Comparison of ENCODE assay signal across 17 cellular contexts in the genomic region with DNA sequence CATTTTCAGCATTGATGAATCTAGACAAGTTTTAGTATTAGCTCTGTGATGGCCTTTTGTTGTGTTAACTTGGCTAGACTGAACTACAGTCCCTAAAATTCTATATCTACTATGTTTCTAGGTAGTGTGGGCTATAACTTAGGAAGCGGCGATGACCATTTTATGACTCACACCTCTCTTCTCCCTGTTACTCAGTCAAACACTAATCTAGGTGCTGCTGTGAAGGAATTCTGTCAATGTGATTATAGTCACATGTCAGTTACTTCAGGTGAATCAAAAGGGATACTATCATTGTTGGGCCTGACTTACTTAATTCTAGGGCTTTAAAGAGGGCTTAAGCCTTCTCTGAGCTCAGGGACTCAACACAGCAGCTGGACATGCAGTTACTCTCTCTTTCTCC.
DNase-seq lines count a peak whose midpoint lies in the region; ATAC-seq and TF ChIP-seq lines count a peak whose summit lies in the region.
"Had no signal": no experiment of that assay in that cellular context is flagged by ENCODE, and none has a peak within 500 bp of the region (broad histone marks: within the 10 kb centered on the region; RNA-seq: fewer than 3 reads in every experiment).

No MANE protein-coding gene starts in this region.

- no peaks in the 10 kb centered on the region for H3K4me1 ChIP-seq in RWPE2 (ENCODE audit: insufficient read depth, poor library complexity, severe bottlenecking)
- H3K4me1 ChIP-seq in prostate gland (replicated peaks): no peaks in the 10 kb centered on the region
- H3K4me1 ChIP-seq: BE2C, SJCRH30 had no signal

- H3K27me3 ChIP-seq in RWPE2 (ENCODE audit: insufficient read depth, poor library complexity, severe bottlenecking) (no peaks in the 10 kb centered on the region), prostate gland (replicated peaks; ENCODE audit: insufficient read depth) (no peaks in the 10 kb centered on the region)
- H3K27me3 ChIP-seq: BE2C, SJCRH30 had no signal

- no peaks in the 10 kb centered on the region for H3K36me3 ChIP-seq in RWPE2 (ENCODE audit: low read depth)
- no peaks in the 10 kb centered on the region for H3K36me3 ChIP-seq in prostate gland
- H3K36me3 ChIP-seq: BE2C, SJCRH30 had no signal

- H3K4me3 ChIP-seq in RWPE2 (ENCODE audit: severe bottlenecking) (no peak overlapping the region), prostate gland (no peak overlapping the region)
- H3K4me3 ChIP-seq: SJCRH30 had no signal

- WGBS in prostate gland: 100% methylated on average over 2 of the region's 2 CpGs

- peak; percentile 61 for DNase-seq in NCI-H82 (lab: John Stamatoyannopoulos, UW)
- DNase-seq in RWPE2 (ENCODE audit: low spot score): no peak
- DNase-seq in glomerular visceral epithelial cell (ENCODE audit: extremely low spot score): peak; percentile 31
- no peak for DNase-seq in NCI-H1092 treated with DMSO at 0.1 percent for 48 hours (lab: John Stamatoyannopoulos, UW)
- no peak for DNase-seq in KBM-7
- DNase-seq in prostate gland (ENCODE audit: low spot score): no peak
- DNase-seq: BE2C, DMS79, KG1, NCI-H1105, NCI-H146, NCI-H2081, NCI-H2171, NCI-H345, SJCRH30, T-cell had no signal

- TF ChIP-seq CTCF in RWPE2 (IDR thresholded peaks at IDR 0.05; ENCODE audit: poor library complexity, severe bottlenecking): no peak
- no peak for TF ChIP-seq CTCF in prostate gland (IDR thresholded peaks at IDR 0.05)

- H3K9me3 ChIP-seq in RWPE2 (ENCODE audit: severe bottlenecking) (no peaks in the 10 kb centered on the region), prostate gland (no peaks in the 10 kb centered on the region)
- H3K9me3 ChIP-seq: BE2C, SJCRH30 had no signal

- ATAC-seq in RWPE2 (ENCODE audit: low read depth) (peak; percentile 61; the same call in 2 of the 3 replicates), GM18520 (IDR thresholded peaks at IDR 0.05; ENCODE audit: unreplicated experiment) (no peak)
- ATAC-seq: T-cell had no signal

- in situ Hi-C loops in KBM-7 (cut with MboI; ENCODE audit: low pct_unique_long_range_greater_than_20kb, low sequenced_read_pairs): no loop called here

- TF ChIP-seq POLR2A in prostate gland (IDR thresholded peaks at IDR 0.05): no peak

- no peak overlapping the region for H3K27ac ChIP-seq in RWPE2 (ENCODE audit: poor library complexity, severe bottlenecking)
- H3K27ac ChIP-seq in prostate gland: no peak overlapping the region
- H3K27ac ChIP-seq: SJCRH30 had no signal

- intact Hi-C loops in prostate gland (cut with DNase I): no loop called here

Comparison
In these comparisons a context has a peak if more than half of its experiments do, and no peak if none do; other contexts are left out.
1. DNase-seq: peak in NCI-H82 (single experiment) and glomerular visceral epithelial cell (single experiment); none in RWPE2 (single experiment), NCI-H1092 treated with DMSO at 0.1 percent for 48 hours (single experiment), KBM-7 (single experiment) and prostate gland (single experiment).